8 cellular contexts compared by ENCODE assay signal in the genomic region with DNA sequence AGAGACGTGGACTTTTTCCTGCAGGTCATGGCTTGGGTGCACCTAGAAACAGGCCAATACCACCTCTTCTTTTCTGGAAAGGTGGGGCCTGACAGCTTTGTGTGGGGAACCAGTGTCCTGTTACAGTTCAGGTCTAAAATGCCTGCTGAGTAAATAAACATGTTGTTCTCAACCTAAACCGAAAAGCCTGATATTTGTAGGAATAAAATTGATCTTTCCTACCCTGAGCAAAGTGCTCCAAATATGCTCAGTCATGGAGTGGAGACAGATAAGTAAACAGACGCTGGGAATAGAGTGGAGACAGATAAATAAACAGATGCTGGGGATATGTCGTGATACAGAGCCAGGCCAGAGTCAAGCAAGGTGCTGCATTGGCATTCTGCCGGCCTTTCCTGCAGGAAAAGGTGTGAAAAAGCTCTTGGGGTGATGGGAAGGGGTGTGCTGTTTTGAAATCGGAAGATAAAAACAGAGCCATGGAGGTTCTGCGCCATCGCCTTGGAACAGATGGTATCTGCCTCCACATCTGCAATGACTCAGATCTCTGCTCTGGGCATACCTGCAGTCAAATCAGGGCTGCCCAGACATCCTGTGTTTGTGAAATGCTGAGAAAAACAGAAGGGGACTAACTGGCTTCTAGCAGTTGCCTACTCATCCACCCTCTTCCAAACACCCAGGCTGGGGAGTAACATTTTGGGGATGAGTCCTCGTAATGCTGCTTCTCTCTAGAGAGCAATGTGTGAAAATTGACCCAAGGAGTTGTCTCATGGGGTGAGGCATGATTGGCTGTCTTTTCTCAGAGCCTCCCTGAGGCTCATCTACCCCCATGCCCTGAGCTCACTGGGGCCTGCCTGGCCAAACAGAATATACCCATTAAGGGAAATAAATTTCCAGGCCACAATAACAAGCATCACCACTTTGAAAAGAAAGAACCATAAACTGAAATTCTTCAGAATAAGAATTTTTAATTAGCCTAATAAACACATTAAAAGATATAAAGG. TPM values are rescaled to one million over a fixed set of nuclear protein-coding genes. Genes with fewer than 3 reads are reported as not detected.
DNase-seq lines count a peak whose midpoint lies in the region; ATAC-seq, FAIRE-seq and TF ChIP-seq lines count a peak whose summit lies in the region.

No MANE protein-coding gene starts in this region.

- H3K4me3 ChIP-seq in kidney (ENCODE audit: low read length in 2 of 2) = no peak overlapping the region

- no peaks in the 10 kb centered on the region for H3K4me1 ChIP-seq in kidney (ENCODE audit: control insufficient read depth in 1 of 2, insufficient read depth in 1 of 2, low read depth in 1 of 2, low read length in 2 of 2)

- ATAC-seq in GM18505 (IDR thresholded peaks at IDR 0.05; ENCODE audit: unreplicated experiment) (peak; percentile 90), GM21723 (IDR thresholded peaks at IDR 0.05; ENCODE audit: unreplicated experiment) (peak; percentile 86), HG02970 (IDR thresholded peaks at IDR 0.05; ENCODE audit: low FRiP score, unreplicated experiment) (no peak)

- DNase-seq in NCI-H69 (lab: John Stamatoyannopoulos, UW) (peak; percentile 40), kidney (peak; percentile 29), NCI-H1436 (lab: John Stamatoyannopoulos, UW) (no peak), SKM-1 (lab: John Stamatoyannopoulos, UW; ENCODE audit: unreplicated experiment) (no peak), nucleus accumbens (lab: John Stamatoyannopoulos, UW) (no peak)

- no peak overlapping the region for H3K9ac ChIP-seq in kidney (ENCODE audit: low read length in 2 of 2)

- no peaks in the 10 kb centered on the region for H3K36me3 ChIP-seq in kidney (ENCODE audit: control insufficient read depth in 1 of 2, insufficient read depth in 2 of 2, low read length in 2 of 2)

- H3K9me3 ChIP-seq in kidney (ENCODE audit: control insufficient read depth in 1 of 2, low read length in 2 of 2) = no peaks in the 10 kb centered on the region

- H3K27ac ChIP-seq in kidney (ENCODE audit: low read depth in 2 of 2, low read length in 2 of 2) = no peak overlapping the region

- TF ChIP-seq CTCF in kidney (IDR thresholded peaks at IDR 0.05; ENCODE audit: borderline replicate concordance, extremely low read depth, insufficient read depth) = no peak

- intact Hi-C loops in kidney (cut with DNase I) = no loop called here

- TF ChIP-seq POLR2A in GM18505 (IDR thresholded peaks at IDR 0.05; ENCODE audit: borderline replicate concordance, extremely low read depth, insufficient read depth, insufficient read length) = no peak

- no peak for FAIRE-seq in kidney (lab: Jason Lieb, UNC)

RNA-seq across cellular contexts. Expression of a gene that starts 16.8 kb away (rescaled TPM):
- 18.2 TPM for total RNA-seq in kidney
- 8.6 TPM for polyA plus RNA-seq in kidney (ENCODE audit: insufficient read depth, low read depth, low replicate concordance)

RNA-seq across cellular contexts. Expression of a gene that starts 17.7 kb away (rescaled TPM):
- total RNA-seq in kidney = 1,214 TPM
- polyA plus RNA-seq in kidney (ENCODE audit: insufficient read depth, low read depth, low replicate concordance) = 2,605 TPM

RNA-seq across cellular contexts. Expression of a gene that starts 45.3 kb away (rescaled TPM):
- 9.0 TPM for total RNA-seq in kidney
- polyA plus RNA-seq in kidney (ENCODE audit: insufficient read depth, low read depth, low replicate concordance) = 42.3 TPM

Comparison
In these comparisons a context has a peak if more than half of its experiments do, and no peak if none do; other contexts are left out.
1. DNase-seq: peak in NCI-H69 (single experiment) and kidney (single experiment); none in NCI-H1436 (single experiment), SKM-1 (single experiment) and nucleus accumbens (0 of 56).